Comparison of ENCODE assay signal across 1 cellular context in genomic region chr20:50101281-50101680, GRCh38.
TF ChIP-seq lines count a peak whose summit lies in the region.

No MANE protein-coding gene starts in this region.

TF ChIP-seq in GM23338, 12 proteins besides CTCF, POLR2A, EP300 and RAD21 (continued from another document):
- TF ChIP-seq, protein P1, sequence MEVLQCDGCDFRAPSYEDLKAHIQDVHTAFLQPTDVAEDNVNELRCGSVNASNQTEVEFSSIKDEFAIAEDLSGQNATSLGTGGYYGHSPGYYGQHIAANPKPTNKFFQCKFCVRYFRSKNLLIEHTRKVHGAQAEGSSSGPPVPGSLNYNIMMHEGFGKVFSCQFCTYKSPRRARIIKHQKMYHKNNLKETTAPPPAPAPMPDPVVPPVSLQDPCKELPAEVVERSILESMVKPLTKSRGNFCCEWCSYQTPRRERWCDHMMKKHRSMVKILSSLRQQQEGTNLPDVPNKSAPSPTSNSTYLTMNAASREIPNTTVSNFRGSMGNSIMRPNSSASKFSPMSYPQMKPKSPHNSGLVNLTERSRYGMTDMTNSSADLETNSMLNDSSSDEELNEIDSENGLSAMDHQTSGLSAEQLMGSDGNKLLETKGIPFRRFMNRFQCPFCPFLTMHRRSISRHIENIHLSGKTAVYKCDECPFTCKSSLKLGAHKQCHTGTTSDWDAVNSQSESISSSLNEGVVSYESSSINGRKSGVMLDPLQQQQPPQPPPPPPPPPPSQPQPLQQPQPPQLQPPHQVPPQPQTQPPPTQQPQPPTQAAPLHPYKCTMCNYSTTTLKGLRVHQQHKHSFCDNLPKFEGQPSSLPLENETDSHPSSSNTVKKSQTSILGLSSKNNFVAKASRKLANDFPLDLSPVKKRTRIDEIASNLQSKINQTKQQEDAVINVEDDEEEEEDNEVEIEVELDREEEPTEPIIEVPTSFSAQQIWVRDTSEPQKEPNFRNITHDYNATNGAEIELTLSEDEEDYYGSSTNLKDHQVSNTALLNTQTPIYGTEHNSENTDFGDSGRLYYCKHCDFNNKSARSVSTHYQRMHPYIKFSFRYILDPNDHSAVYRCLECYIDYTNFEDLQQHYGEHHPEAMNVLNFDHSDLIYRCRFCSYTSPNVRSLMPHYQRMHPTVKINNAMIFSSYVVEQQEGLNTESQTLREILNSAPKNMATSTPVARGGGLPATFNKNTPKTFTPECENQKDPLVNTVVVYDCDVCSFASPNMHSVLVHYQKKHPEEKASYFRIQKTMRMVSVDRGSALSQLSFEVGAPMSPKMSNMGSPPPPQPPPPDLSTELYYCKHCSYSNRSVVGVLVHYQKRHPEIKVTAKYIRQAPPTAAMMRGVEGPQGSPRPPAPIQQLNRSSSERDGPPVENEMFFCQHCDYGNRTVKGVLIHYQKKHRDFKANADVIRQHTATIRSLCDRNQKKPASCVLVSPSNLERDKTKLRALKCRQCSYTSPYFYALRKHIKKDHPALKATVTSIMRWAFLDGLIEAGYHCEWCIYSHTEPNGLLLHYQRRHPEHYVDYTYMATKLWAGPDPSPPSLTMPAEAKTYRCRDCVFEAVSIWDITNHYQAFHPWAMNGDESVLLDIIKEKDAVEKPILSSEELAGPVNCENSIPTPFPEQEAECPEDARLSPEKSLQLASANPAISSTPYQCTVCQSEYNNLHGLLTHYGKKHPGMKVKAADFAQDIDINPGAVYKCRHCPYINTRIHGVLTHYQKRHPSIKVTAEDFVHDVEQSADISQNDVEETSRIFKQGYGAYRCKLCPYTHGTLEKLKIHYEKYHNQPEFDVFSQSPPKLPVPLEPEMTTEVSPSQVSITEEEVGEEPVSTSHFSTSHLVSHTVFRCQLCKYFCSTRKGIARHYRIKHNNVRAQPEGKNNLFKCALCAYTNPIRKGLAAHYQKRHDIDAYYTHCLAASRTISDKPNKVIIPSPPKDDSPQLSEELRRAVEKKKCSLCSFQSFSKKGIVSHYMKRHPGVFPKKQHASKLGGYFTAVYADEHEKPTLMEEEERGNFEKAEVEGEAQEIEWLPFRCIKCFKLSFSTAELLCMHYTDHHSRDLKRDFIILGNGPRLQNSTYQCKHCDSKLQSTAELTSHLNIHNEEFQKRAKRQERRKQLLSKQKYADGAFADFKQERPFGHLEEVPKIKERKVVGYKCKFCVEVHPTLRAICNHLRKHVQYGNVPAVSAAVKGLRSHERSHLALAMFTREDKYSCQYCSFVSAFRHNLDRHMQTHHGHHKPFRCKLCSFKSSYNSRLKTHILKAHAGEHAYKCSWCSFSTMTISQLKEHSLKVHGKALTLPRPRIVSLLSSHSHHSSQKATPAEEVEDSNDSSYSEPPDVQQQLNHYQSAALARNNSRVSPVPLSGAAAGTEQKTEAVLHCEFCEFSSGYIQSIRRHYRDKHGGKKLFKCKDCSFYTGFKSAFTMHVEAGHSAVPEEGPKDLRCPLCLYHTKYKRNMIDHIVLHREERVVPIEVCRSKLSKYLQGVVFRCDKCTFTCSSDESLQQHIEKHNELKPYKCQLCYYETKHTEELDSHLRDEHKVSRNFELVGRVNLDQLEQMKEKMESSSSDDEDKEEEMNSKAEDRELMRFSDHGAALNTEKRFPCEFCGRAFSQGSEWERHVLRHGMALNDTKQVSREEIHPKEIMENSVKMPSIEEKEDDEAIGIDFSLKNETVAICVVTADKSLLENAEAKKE (CRISPR knock-in tag; IDR thresholded peaks at IDR 0.05), result no peak
- TF ChIP-seq STAT1 (IDR thresholded peaks at IDR 0.05; ENCODE audit: unreplicated experiment) (no peak), EZH2phosphoT487 (IDR thresholded peaks at IDR 0.05; ENCODE audit: unreplicated experiment) (no peak), NANOG (IDR thresholded peaks at IDR 0.05; ENCODE audit: borderline replicate concordance) (no peak), CREB1 (CRISPR knock-in tag; IDR thresholded peaks at IDR 0.05; ENCODE audit: low read depth) (no peak), EZH2 (IDR thresholded peaks at IDR 0.05; ENCODE audit: low read depth, unreplicated experiment) (no peak), ZNF331 (CRISPR knock-in tag; IDR thresholded peaks at IDR 0.05; ENCODE audit: low read depth) (no peak), JUNB (IDR thresholded peaks at IDR 0.05; ENCODE audit: unreplicated experiment) (no peak), POLR2AphosphoS5 (IDR thresholded peaks at IDR 0.05; ENCODE audit: low read depth) (no peak)
- TF ChIP-seq, protein P2, sequence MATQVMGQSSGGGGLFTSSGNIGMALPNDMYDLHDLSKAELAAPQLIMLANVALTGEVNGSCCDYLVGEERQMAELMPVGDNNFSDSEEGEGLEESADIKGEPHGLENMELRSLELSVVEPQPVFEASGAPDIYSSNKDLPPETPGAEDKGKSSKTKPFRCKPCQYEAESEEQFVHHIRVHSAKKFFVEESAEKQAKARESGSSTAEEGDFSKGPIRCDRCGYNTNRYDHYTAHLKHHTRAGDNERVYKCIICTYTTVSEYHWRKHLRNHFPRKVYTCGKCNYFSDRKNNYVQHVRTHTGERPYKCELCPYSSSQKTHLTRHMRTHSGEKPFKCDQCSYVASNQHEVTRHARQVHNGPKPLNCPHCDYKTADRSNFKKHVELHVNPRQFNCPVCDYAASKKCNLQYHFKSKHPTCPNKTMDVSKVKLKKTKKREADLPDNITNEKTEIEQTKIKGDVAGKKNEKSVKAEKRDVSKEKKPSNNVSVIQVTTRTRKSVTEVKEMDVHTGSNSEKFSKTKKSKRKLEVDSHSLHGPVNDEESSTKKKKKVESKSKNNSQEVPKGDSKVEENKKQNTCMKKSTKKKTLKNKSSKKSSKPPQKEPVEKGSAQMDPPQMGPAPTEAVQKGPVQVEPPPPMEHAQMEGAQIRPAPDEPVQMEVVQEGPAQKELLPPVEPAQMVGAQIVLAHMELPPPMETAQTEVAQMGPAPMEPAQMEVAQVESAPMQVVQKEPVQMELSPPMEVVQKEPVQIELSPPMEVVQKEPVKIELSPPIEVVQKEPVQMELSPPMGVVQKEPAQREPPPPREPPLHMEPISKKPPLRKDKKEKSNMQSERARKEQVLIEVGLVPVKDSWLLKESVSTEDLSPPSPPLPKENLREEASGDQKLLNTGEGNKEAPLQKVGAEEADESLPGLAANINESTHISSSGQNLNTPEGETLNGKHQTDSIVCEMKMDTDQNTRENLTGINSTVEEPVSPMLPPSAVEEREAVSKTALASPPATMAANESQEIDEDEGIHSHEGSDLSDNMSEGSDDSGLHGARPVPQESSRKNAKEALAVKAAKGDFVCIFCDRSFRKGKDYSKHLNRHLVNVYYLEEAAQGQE (IDR thresholded peaks at IDR 0.05; ENCODE audit: unreplicated experiment), result no peak
